Comparison of ENCODE assay signal across 14 cellular contexts in genomic region chr14:62436256-62436655, GRCh38.
"Had no signal": no experiment of that assay in that cellular context is flagged by ENCODE, and none has a peak within 500 bp of the region (broad histone marks: within the 10 kb centered on the region; RNA-seq: fewer than 3 reads in every experiment).

No MANE protein-coding gene starts in this region.

- H3K4me3 Mint-ChIP-seq: activated naive CD4-positive, alpha-beta T cell treated with anti-CD3 and anti-CD28 coated beads, Interleukin-2, amount 50 U/mL, for 24 hours; naive thymus-derived CD8-positive, alpha-beta T cell had no signal

- ATAC-seq: naive thymus-derived CD8-positive, alpha-beta T cell; psoas muscle; right cardiac atrium; upper lobe of right lung had no signal

- H3K4me1 Mint-ChIP-seq: activated naive CD4-positive, alpha-beta T cell treated with anti-CD3 and anti-CD28 coated beads, Interleukin-2, amount 50 U/mL, for 24 hours; naive thymus-derived CD8-positive, alpha-beta T cell had no signal

- H3K27ac Mint-ChIP-seq: activated naive CD4-positive, alpha-beta T cell treated with anti-CD3 and anti-CD28 coated beads, Interleukin-2, amount 50 U/mL, for 24 hours; naive thymus-derived CD8-positive, alpha-beta T cell had no signal

- DNase-seq: activated CD4-positive, alpha-beta T cell treated with anti-CD3 and anti-CD28 coated beads, Interleukin-2, amount 50 U/mL, for 4 hours; activated gamma-delta T cell; effector memory CD4-positive, alpha-beta T cell; esophagus squamous epithelium; mesendoderm; naive thymus-derived CD8-positive, alpha-beta T cell; ovary; psoas muscle; right cardiac atrium; stimulated activated CD4-positive, alpha-beta T cell treated with anti-CD3 and anti-CD28 coated beads, Interleukin-15, amount 100 ng/mL, for 24 hours; stimulated activated CD4-positive, alpha-beta T cell treated with anti-CD3 and anti-CD28 coated beads, Interleukin-2, amount 100 ng/mL, for 48 hours; upper lobe of right lung; WERI-Rb-1 had no signal
